In genomic region chr1:37513795-37514349, GRCh38 we compare ENCODE assay signal across 8 cellular contexts. TPM values are rescaled to one million over a fixed set of nuclear protein-coding genes. Genes with fewer than 3 reads are reported as not detected.
A peak's percentile ranks its signal among the peaks of the same experiment; 100 is the strongest.
DNase-seq lines count a peak whose midpoint lies in the region; ATAC-seq and TF ChIP-seq lines count a peak whose summit lies in the region.

No MANE protein-coding gene starts in this region.

- H3K9ac ChIP-seq in colonic mucosa (ENCODE audit: low read depth in 2 of 2, low read length in 2 of 2): peak overlapping the region; percentile 77 to 96

- ATAC-seq in GM21360 (IDR thresholded peaks at IDR 0.05; ENCODE audit: unreplicated experiment): peak; percentile 30

- no peaks in the 10 kb centered on the region for H3K4me1 ChIP-seq in BE2C
- peaks cover 6% of the 10 kb centered on the region for H3K4me1 ChIP-seq in colonic mucosa

- TF ChIP-seq CTCF in BE2C (IDR thresholded peaks at IDR 0.05; ENCODE audit: low read depth, low read length): no peak
- TF ChIP-seq CTCF in colonic mucosa (IDR thresholded peaks at IDR 0.05): no peak

- DNase-seq in BE2C: peak; percentile 7
- DNase-seq in NCI-H1092 (lab: John Stamatoyannopoulos, UW): peak; percentile 47
- DNase-seq in activated CD4-positive, CD25-positive, alpha-beta regulatory T cell treated with anti-CD3 and anti-CD28 coated beads, Interleukin-2, amount 50 U/mL, for 72 hours: peak; percentile 61
- peak; percentile 34 for DNase-seq in colonic mucosa
- peak; percentile 11 to 23 for DNase-seq in lung microvascular endothelial cell (ENCODE audit: low read depth in 2 of 2)
- peak; percentile 41 to 62 for DNase-seq in stimulated activated CD8-positive, alpha-beta memory T cell treated with anti-CD3 and anti-CD28 coated beads, Interleukin-15, amount 100 ng/mL, for 4 hours (ENCODE audit: low read depth in 2 of 2)
- no peak for DNase-seq in LoVo (ENCODE audit: low spot score)

- peak overlapping the region; percentile 68 for H3K4me3 ChIP-seq in BE2C (ENCODE audit: low read depth, low read length)
- H3K4me3 ChIP-seq in colonic mucosa: peak overlapping the region; percentile 75

- no peaks in the 10 kb centered on the region for H3K9me3 ChIP-seq in BE2C
- no peaks in the 10 kb centered on the region for H3K9me3 ChIP-seq in colonic mucosa

- H3K36me3 ChIP-seq in BE2C: no peaks in the 10 kb centered on the region; the same call in 1 of the 2 replicates
- no peaks in the 10 kb centered on the region for H3K36me3 ChIP-seq in colonic mucosa

- intact Hi-C loops in colonic mucosa (cut with DNase I): no loop called here

- H3K27me3 ChIP-seq in BE2C: no peaks in the 10 kb centered on the region
- H3K27me3 ChIP-seq in colonic mucosa: no peaks in the 10 kb centered on the region

- H3K27ac ChIP-seq in colonic mucosa: peak overlapping the region; percentile 98

RNA-seq across cellular contexts. Expression of gene MEAF6, which starts 0.7 kb away (rescaled TPM):
- polyA plus RNA-seq in BE2C (2012; ENCODE audit: insufficient read depth, insufficient read length, low read depth): 54.8 TPM
- total RNA-seq in colonic mucosa: 10 to 100 TPM; 32.9 to 40.6 TPM
- total RNA-seq in lung microvascular endothelial cell: 27.9 and 41.3 TPM in 2 replicates

RNA-seq across cellular contexts. Expression of gene ZC3H12A, which starts 39.5 kb away (rescaled TPM):
- polyA plus RNA-seq in BE2C (2012; ENCODE audit: insufficient read depth, insufficient read length, low read depth): 1.6 TPM
- 10 to 100 TPM; 18.2 to 35.4 TPM for total RNA-seq in colonic mucosa
- total RNA-seq in lung microvascular endothelial cell: 1.1 and 2.4 TPM in 2 replicates

RNA-seq across cellular contexts. Expression of gene SNIP1, which starts 40.2 kb away (rescaled TPM):
- 23.3 TPM for polyA plus RNA-seq in BE2C (2012; ENCODE audit: insufficient read depth, insufficient read length, low read depth)
- total RNA-seq in colonic mucosa: 10 to 100 TPM; 13.0 to 17.0 TPM
- 8.5 and 14.3 TPM in 2 replicates for total RNA-seq in lung microvascular endothelial cell

RNA-seq across cellular contexts. Expression of gene DNALI1, which starts 42.9 kb away (rescaled TPM):
- polyA plus RNA-seq in BE2C (2012; ENCODE audit: insufficient read depth, insufficient read length, low read depth): 4.9 TPM
- total RNA-seq in colonic mucosa (1 to 10 TPM; 1.9 to 4.1 TPM), lung microvascular endothelial cell (0.20 and 0.22 TPM in 2 replicates)
